Comparison of ENCODE assay signal across 1 cellular context in the genomic region with DNA sequence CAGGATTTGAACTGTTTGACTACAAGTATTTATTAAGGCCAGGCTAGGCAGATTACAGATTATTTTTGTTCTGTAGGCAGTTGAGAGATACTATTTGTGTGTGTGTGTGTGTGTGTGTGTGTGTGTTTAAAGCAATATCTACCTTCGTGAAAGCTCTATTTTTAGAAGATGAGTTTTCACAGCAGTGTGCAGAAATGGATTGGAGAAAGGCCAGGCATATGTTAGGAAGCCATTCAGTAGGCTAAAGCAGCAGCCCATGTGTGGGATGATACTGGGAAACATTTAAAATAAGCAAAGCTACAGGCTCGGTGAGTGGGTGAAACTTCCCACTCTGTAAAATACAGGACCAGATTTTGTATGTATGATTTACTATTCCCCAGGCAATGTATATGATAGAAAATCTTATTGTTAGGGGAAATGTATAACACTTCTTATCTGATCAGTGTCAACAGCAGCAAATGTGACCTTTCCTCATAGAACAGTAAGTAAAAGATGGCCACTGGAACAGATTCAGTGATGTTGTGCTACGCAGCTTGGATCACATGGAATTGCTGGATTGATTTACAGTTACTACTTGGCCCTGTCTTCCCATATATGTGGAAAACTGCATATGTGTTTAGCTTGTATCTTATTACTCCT.
TF ChIP-seq lines count a peak whose summit lies in the region.

No MANE protein-coding gene starts in this region.

TF ChIP-seq in SK-N-SH treated with all-trans-retinoic acid at 6 μM for 48 hours, 23 proteins besides CTCF, POLR2A, EP300 and RAD21 (continued from another document):
- TF ChIP-seq, protein P1, sequence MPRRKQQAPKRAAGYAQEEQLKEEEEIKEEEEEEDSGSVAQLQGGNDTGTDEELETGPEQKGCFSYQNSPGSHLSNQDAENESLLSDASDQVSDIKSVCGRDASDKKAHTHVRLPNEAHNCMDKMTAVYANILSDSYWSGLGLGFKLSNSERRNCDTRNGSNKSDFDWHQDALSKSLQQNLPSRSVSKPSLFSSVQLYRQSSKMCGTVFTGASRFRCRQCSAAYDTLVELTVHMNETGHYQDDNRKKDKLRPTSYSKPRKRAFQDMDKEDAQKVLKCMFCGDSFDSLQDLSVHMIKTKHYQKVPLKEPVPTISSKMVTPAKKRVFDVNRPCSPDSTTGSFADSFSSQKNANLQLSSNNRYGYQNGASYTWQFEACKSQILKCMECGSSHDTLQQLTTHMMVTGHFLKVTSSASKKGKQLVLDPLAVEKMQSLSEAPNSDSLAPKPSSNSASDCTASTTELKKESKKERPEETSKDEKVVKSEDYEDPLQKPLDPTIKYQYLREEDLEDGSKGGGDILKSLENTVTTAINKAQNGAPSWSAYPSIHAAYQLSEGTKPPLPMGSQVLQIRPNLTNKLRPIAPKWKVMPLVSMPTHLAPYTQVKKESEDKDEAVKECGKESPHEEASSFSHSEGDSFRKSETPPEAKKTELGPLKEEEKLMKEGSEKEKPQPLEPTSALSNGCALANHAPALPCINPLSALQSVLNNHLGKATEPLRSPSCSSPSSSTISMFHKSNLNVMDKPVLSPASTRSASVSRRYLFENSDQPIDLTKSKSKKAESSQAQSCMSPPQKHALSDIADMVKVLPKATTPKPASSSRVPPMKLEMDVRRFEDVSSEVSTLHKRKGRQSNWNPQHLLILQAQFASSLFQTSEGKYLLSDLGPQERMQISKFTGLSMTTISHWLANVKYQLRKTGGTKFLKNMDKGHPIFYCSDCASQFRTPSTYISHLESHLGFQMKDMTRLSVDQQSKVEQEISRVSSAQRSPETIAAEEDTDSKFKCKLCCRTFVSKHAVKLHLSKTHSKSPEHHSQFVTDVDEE (CRISPR knock-in tag; IDR thresholded peaks at IDR 0.05) = no peak
- TF ChIP-seq ZFP3 (CRISPR knock-in tag; IDR thresholded peaks at IDR 0.05) (no peak), OSR1 (CRISPR knock-in tag; IDR thresholded peaks at IDR 0.05) (no peak), ZFP30 (CRISPR knock-in tag; IDR thresholded peaks at IDR 0.05) (no peak), GLIS3 (CRISPR knock-in tag; IDR thresholded peaks at IDR 0.05) (no peak), ISL1 (CRISPR knock-in tag; IDR thresholded peaks at IDR 0.05) (no peak), SNAI2 (CRISPR knock-in tag; IDR thresholded peaks at IDR 0.05) (no peak), ESRRG (CRISPR knock-in tag; IDR thresholded peaks at IDR 0.05) (no peak), CSDC2 (CRISPR knock-in tag; IDR thresholded peaks at IDR 0.05) (no peak), ARNTL (CRISPR knock-in tag; IDR thresholded peaks at IDR 0.05; ENCODE audit: borderline replicate concordance, low read depth) (no peak), ZNF8 (CRISPR knock-in tag; IDR thresholded peaks at IDR 0.05) (no peak), PPARA (CRISPR knock-in tag; IDR thresholded peaks at IDR 0.05; ENCODE audit: borderline replicate concordance) (no peak), ZNF70 (CRISPR knock-in tag; IDR thresholded peaks at IDR 0.05) (no peak), ZC3H10 (CRISPR knock-in tag; IDR thresholded peaks at IDR 0.05) (no peak)
- TF ChIP-seq, protein P2, sequence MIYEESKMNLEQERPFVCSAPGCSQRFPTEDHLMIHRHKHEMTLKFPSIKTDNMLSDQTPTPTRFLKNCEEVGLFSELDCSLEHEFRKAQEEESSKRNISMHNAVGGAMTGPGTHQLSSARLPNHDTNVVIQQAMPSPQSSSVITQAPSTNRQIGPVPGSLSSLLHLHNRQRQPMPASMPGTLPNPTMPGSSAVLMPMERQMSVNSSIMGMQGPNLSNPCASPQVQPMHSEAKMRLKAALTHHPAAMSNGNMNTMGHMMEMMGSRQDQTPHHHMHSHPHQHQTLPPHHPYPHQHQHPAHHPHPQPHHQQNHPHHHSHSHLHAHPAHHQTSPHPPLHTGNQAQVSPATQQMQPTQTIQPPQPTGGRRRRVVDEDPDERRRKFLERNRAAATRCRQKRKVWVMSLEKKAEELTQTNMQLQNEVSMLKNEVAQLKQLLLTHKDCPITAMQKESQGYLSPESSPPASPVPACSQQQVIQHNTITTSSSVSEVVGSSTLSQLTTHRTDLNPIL (CRISPR knock-in tag; IDR thresholded peaks at IDR 0.05; ENCODE audit: low read depth) = no peak
- TF ChIP-seq, protein P3, sequence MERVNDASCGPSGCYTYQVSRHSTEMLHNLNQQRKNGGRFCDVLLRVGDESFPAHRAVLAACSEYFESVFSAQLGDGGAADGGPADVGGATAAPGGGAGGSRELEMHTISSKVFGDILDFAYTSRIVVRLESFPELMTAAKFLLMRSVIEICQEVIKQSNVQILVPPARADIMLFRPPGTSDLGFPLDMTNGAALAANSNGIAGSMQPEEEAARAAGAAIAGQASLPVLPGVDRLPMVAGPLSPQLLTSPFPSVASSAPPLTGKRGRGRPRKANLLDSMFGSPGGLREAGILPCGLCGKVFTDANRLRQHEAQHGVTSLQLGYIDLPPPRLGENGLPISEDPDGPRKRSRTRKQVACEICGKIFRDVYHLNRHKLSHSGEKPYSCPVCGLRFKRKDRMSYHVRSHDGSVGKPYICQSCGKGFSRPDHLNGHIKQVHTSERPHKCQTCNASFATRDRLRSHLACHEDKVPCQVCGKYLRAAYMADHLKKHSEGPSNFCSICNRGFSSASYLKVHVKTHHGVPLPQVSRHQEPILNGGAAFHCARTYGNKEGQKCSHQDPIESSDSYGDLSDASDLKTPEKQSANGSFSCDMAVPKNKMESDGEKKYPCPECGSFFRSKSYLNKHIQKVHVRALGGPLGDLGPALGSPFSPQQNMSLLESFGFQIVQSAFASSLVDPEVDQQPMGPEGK (CRISPR knock-in tag; IDR thresholded peaks at IDR 0.05; ENCODE audit: borderline replicate concordance) = no peak
